Comparison of ENCODE assay signal across 2 cellular contexts in genomic region chr19:1844536-1845515, GRCh38.
TF ChIP-seq lines count a peak whose summit lies in the region.

No MANE protein-coding gene starts in this region.

TF ChIP-seq in HEK293, 187 proteins besides CTCF, POLR2A, EP300 and RAD21:
- TF ChIP-seq ZNF692 (tag by site-specific recombination; IDR thresholded peaks at IDR 0.05) (peak; percentile 51), PRDM10 (tag by site-specific recombination; IDR thresholded peaks at IDR 0.05) (no peak), BCL11A (tag by site-specific recombination; IDR thresholded peaks at IDR 0.05; ENCODE audit: low read depth) (no peak), ZFP69B (tag by site-specific recombination; IDR thresholded peaks at IDR 0.05) (0 out of 2 replicates have a peak, but pooled peaks have one; percentile 52)

TF ChIP-seq in H1, 55 proteins besides CTCF, POLR2A, EP300 and RAD21:
- no peak for TF ChIP-seq RNF2 (IDR thresholded peaks at IDR 0.05; ENCODE audit: borderline replicate concordance, low read depth, low read length, missing control alignments, poor library complexity, severe bottlenecking)
- no peak for TF ChIP-seq POU5F1 (IDR thresholded peaks at IDR 0.05; ENCODE audit: low read depth, low read length)
- TF ChIP-seq HDAC6 (IDR thresholded peaks at IDR 0.05; ENCODE audit: low read depth, low read length), result no peak
- no peak for TF ChIP-seq EGR1 (IDR thresholded peaks at IDR 0.05; ENCODE audit: borderline replicate concordance, low read depth, low read length)
- TF ChIP-seq SP4 (IDR thresholded peaks at IDR 0.05; ENCODE audit: low read length), result no peak
- TF ChIP-seq GABPA (IDR thresholded peaks at IDR 0.05; ENCODE audit: borderline replicate concordance, insufficient read depth, low read length), result no peak
- TF ChIP-seq USF2 (IDR thresholded peaks at IDR 0.05; ENCODE audit: low read length), result no peak
- no peak for TF ChIP-seq SUZ12 (IDR thresholded peaks at IDR 0.05; ENCODE audit: low read length)
- TF ChIP-seq SP2 (IDR thresholded peaks at IDR 0.05; ENCODE audit: low read length), result no peak
- no peak for TF ChIP-seq YY1 (IDR thresholded peaks at IDR 0.05; ENCODE audit: low read depth, low read length)
- no peak for TF ChIP-seq KDM5A (IDR thresholded peaks at IDR 0.05; ENCODE audit: low read length)
- no peak for TF ChIP-seq JUND (IDR thresholded peaks at IDR 0.05; ENCODE audit: low read length)
